Comparison of ENCODE assay signal across 16 cellular contexts in genomic region chr6:142714956-142715355, GRCh38.
"Had no signal": no experiment of that assay in that cellular context is flagged by ENCODE, and none has a peak within 500 bp of the region (broad histone marks: within the 10 kb centered on the region; RNA-seq: fewer than 3 reads in every experiment).

No MANE protein-coding gene starts in this region.

- FAIRE-seq: urothelium cell line had no signal

- H3K9me3 ChIP-seq: neutrophil, sigmoid colon, suprapubic skin, thyroid gland had no signal

- H3K4me3 Mint-ChIP-seq: nephron, type B pancreatic cell had no signal

- H3K27ac ChIP-seq: coronary artery, hepatocyte, sigmoid colon, skin epidermis, suprapubic skin, thyroid gland had no signal

- H2AFZ ChIP-seq: hepatocyte had no signal

- H3K4me1 Mint-ChIP-seq: nephron had no signal

- H3K4me3 ChIP-seq: coronary artery, hepatocyte, sigmoid colon, skin epidermis, suprapubic skin, thyroid gland had no signal

- H3K79me2 ChIP-seq: hepatocyte had no signal

- H3K27me3 Mint-ChIP-seq: naive B cell, type B pancreatic cell had no signal

- DNase-seq: effector CD4-positive, alpha-beta T cell; foreskin melanocyte; mesendoderm; naive B cell; sigmoid colon; stimulated activated CD4-positive, alpha-beta T cell treated with anti-CD3 and anti-CD28 coated beads, Interleukin-12 subunit alpha, Interleukin-12 subunit beta, amount 100 ng/mL, for 4 hours; stimulated activated naive CD4-positive, alpha-beta T cell treated with Interleukin-2 at 50 U/mL for 16 hours; thyroid gland had no signal

- H3K4me1 ChIP-seq: sigmoid colon, suprapubic skin, thyroid gland had no signal

- H3K27ac Mint-ChIP-seq: nephron, type B pancreatic cell had no signal

- H3K4me2 ChIP-seq: hepatocyte had no signal

- H3K27me3 ChIP-seq: neutrophil, sigmoid colon, thyroid gland had no signal

- H3K36me3 ChIP-seq: neutrophil, sigmoid colon, suprapubic skin, thyroid gland had no signal
